In genomic region chr6:121573466-121573865, GRCh38 we compare ENCODE assay signal across 14 cellular contexts.
DNase-seq lines count a peak whose midpoint lies in the region; ATAC-seq lines count a peak whose summit lies in the region.
"Had no signal": no experiment of that assay in that cellular context is flagged by ENCODE, and none has a peak within 500 bp of the region (broad histone marks: within the 10 kb centered on the region; RNA-seq: fewer than 3 reads in every experiment).

No MANE protein-coding gene starts in this region.

- peak; percentile 65 for ATAC-seq in activated naive CD8-positive, alpha-beta T cell treated with anti-CD3 and anti-CD28 coated beads, Interleukin-2, amount 50 U/mL, for 24 hours
- ATAC-seq: psoas muscle; stimulated activated effector memory CD8-positive, alpha-beta T cell treated with anti-CD3 and anti-CD28 coated beads, Interleukin-12 subunit alpha, Interleukin-12 subunit beta, amount 100 ng/mL, for 72 hours had no signal

- no peaks in the 10 kb centered on the region for H3K27me3 Mint-ChIP-seq in activated naive CD8-positive, alpha-beta T cell treated with anti-CD3 and anti-CD28 coated beads, Interleukin-2, amount 50 U/mL, for 24 hours

- H3K9me3 Mint-ChIP-seq in activated naive CD8-positive, alpha-beta T cell treated with anti-CD3 and anti-CD28 coated beads, Interleukin-2, amount 50 U/mL, for 24 hours, result peaks cover 4% of the 10 kb centered on the region

- no peak overlapping the region for H3K4me3 Mint-ChIP-seq in activated naive CD8-positive, alpha-beta T cell treated with anti-CD3 and anti-CD28 coated beads, Interleukin-2, amount 50 U/mL, for 24 hours
- H3K4me3 Mint-ChIP-seq: stimulated activated effector memory CD8-positive, alpha-beta T cell treated with anti-CD3 and anti-CD28 coated beads, Interleukin-12 subunit alpha, Interleukin-12 subunit beta, amount 100 ng/mL, for 72 hours; T-helper 1 cell treated with Interleukin-12 subunit alpha and Interleukin-12 subunit beta and Interleukin-4 antibody, amounts not matched to agents 30 μg/mL and 1 μg/mL, for 36 hours had no signal

- peaks cover 3% of the 10 kb centered on the region for H3K36me3 Mint-ChIP-seq in activated naive CD8-positive, alpha-beta T cell treated with anti-CD3 and anti-CD28 coated beads, Interleukin-2, amount 50 U/mL, for 24 hours (ENCODE audit: low read depth)
- H3K36me3 Mint-ChIP-seq: stimulated activated effector memory CD8-positive, alpha-beta T cell treated with anti-CD3 and anti-CD28 coated beads, Interleukin-12 subunit alpha, Interleukin-12 subunit beta, amount 100 ng/mL, for 72 hours had no signal

- DNase-seq in A172 (ENCODE audit: low spot score) (peak; percentile 14), Daoy (ENCODE audit: low read depth) (peak; percentile 33), hepatic stellate cell (ENCODE audit: low spot score) (peak; percentile 11), hippocampal formation (lab: John Stamatoyannopoulos, UW) (no peak), T-helper 1 cell (no peak), NCI-H1105 (lab: John Stamatoyannopoulos, UW) (no peak), DMS79 (lab: John Stamatoyannopoulos, UW) (no peak)
- no peak for DNase-seq in activated naive CD8-positive, alpha-beta T cell treated with anti-CD3 and anti-CD28 coated beads, Interleukin-2, amount 50 U/mL, for 24 hours
- DNase-seq: activated CD4-positive, alpha-beta T cell treated with anti-CD3 and anti-CD28 coated beads, Interleukin-2, amount 50 U/mL, for 1 hour; psoas muscle; stimulated activated CD4-positive, alpha-beta T cell treated with anti-CD3 and anti-CD28 coated beads, Interleukin-2, amount 100 ng/mL, for 48 hours had no signal

- no peak overlapping the region for H3K27ac Mint-ChIP-seq in activated naive CD8-positive, alpha-beta T cell treated with anti-CD3 and anti-CD28 coated beads, Interleukin-2, amount 50 U/mL, for 24 hours
- H3K27ac Mint-ChIP-seq: activated T-helper 2 cell treated with anti-CD3 and anti-CD28 coated beads, Interferon-gamma antibody, Interleukin-2, Interleukin-4, amounts not matched to agents 10 μg/mL and 5 μg/mL and 100 μg/mL, durations not matched to agents 14 hours and 24 hours and 36 hours; stimulated activated effector memory CD8-positive, alpha-beta T cell treated with anti-CD3 and anti-CD28 coated beads, Interleukin-12 subunit alpha, Interleukin-12 subunit beta, amount 100 ng/mL, for 72 hours; T-helper 1 cell treated with Interleukin-12 subunit alpha and Interleukin-12 subunit beta and Interleukin-4 antibody, amounts not matched to agents 30 μg/mL and 1 μg/mL, for 36 hours had no signal

- H3K4me1 Mint-ChIP-seq in activated naive CD8-positive, alpha-beta T cell treated with anti-CD3 and anti-CD28 coated beads, Interleukin-2, amount 50 U/mL, for 24 hours, result peaks cover 9% of the 10 kb centered on the region
- H3K4me1 Mint-ChIP-seq: stimulated activated effector memory CD8-positive, alpha-beta T cell treated with anti-CD3 and anti-CD28 coated beads, Interleukin-12 subunit alpha, Interleukin-12 subunit beta, amount 100 ng/mL, for 72 hours had no signal

Comparison
In these comparisons a context has a peak if more than half of its experiments do, and no peak if none do; other contexts are left out.
1. DNase-seq: peak in A172 (single experiment), Daoy (single experiment) and hepatic stellate cell (single experiment); none in activated naive CD8-positive, alpha-beta T cell treated with anti-CD3 and anti-CD28 coated beads, Interleukin-2, amount 50 U/mL, for 24 hours (single experiment), hippocampal formation (0 of 2), T-helper 1 cell (0 of 5), NCI-H1105 (single experiment) and DMS79 (single experiment).